Comparison of ENCODE assay signal across 25 cellular contexts in genomic region chr1:31535561-31535960, GRCh38. TPM values are rescaled to one million over a fixed set of nuclear protein-coding genes. Genes with fewer than 3 reads are reported as not detected.
DNase-seq lines count a peak whose midpoint lies in the region; ATAC-seq and TF ChIP-seq lines count a peak whose summit lies in the region.
"Had no signal": no experiment of that assay in that cellular context is flagged by ENCODE, and none has a peak within 500 bp of the region (broad histone marks: within the 10 kb centered on the region; RNA-seq: fewer than 3 reads in every experiment).

No MANE protein-coding gene starts in this region.

- H3K27me3 Mint-ChIP-seq in CD8-positive, alpha-beta T cell (ENCODE audit: low read depth) = peaks cover 11% of the 10 kb centered on the region
- H3K27me3 Mint-ChIP-seq in GM23338 (ENCODE audit: insufficient read depth, low read depth, poor library complexity) = peaks cover 2% of the 10 kb centered on the region

- H4K20me1 ChIP-seq in GM23338 (replicated peaks; ENCODE audit: insufficient read depth) = no peaks in the 10 kb centered on the region

- no peak overlapping the region for H3K4me3 ChIP-seq in CD8-positive, alpha-beta T cell (ENCODE audit: low read depth, low read length)
- H3K4me3 ChIP-seq in GM23338 (no peak overlapping the region), colonic mucosa (no peak overlapping the region)
- H3K4me3 ChIP-seq: left ventricle myocardium inferior, Peyer's patch, sigmoid colon, SK-N-MC had no signal

- no peak for DNase-seq in CD8-positive, alpha-beta T cell
- DNase-seq in GM23338 (ENCODE audit: low spot score) (no peak), colonic mucosa (no peak), putamen (ENCODE audit: low spot score) (peak; percentile 2), HCEC 1CT (no peak), NCI-H2107 (lab: John Stamatoyannopoulos, UW) (no peak)
- no peak for DNase-seq in stimulated activated CD4-positive, alpha-beta T cell treated with anti-CD3 and anti-CD28 coated beads, Interleukin-4, amount 100 ng/mL, for 4 hours
- DNase-seq: activated T-cell treated with anti-CD3 and anti-CD28 coated beads, Interleukin-2, amount 50 U/mL, for 4 hours; aorta; central memory CD4-positive, alpha-beta T cell; DND-41; IMR-90; left ventricle myocardium inferior; midbrain; NCI-H1417 treated with DMSO at 0.1 percent for 48 hours; NCI-H510A treated with DMSO at 0.1 percent for 48 hours; NK-92 treated with Interleukin-12 subunit alpha and Interleukin-12 subunit beta, amount 100 ng/mL, for 24 hours; Peyer's patch; posterior cingulate gyrus; sigmoid colon had no signal

- H3F3A ChIP-seq in GM23338 (replicated peaks; ENCODE audit: low read depth) = no peaks in the 10 kb centered on the region

- peak overlapping the region in 1 of 2 donors; percentile 88 for H3K9ac ChIP-seq in colonic mucosa (ENCODE audit: low read depth in 2 of 2, low read length in 2 of 2)

- no peak for ATAC-seq in CD8-positive, alpha-beta T cell
- ATAC-seq in GM23338 = no peak
- ATAC-seq: WTC11 had no signal

- H3K4me1 ChIP-seq in CD8-positive, alpha-beta T cell (ENCODE audit: insufficient read depth, low read length) = peaks cover 11% of the 10 kb centered on the region
- peaks cover 8% of the 10 kb centered on the region for H3K4me1 ChIP-seq in GM23338 (ENCODE audit: insufficient read depth)
- no peaks in the 10 kb centered on the region for H3K4me1 ChIP-seq in colonic mucosa

- CTCF ChIA-PET in CD8-positive, alpha-beta T cell (lab: Charles Lee) = interaction anchor here (0.7 to 1.0 kb wide), 2 partner anchors 14 to 140 kb away, joined by 3 read pairs; no protein-coding TSS in a partner anchor

- H3K27ac Mint-ChIP-seq in CD8-positive, alpha-beta T cell = no peak overlapping the region
- no peak overlapping the region for H3K27ac Mint-ChIP-seq in GM23338
- H3K27ac Mint-ChIP-seq: activated naive CD4-positive, alpha-beta T cell treated with anti-CD3 and anti-CD28 coated beads for 36 hours; WTC11 had no signal

- H3K9me2 ChIP-seq in GM23338 (ENCODE audit: insufficient read depth) = no peaks in the 10 kb centered on the region

- H3K79me2 ChIP-seq in GM23338 (replicated peaks; ENCODE audit: insufficient read depth) = no peaks in the 10 kb centered on the region

- intact Hi-C loops in CD8-positive, alpha-beta T cell (cut with DNase I, micrococcal nuclease) = no loop called here
- intact Hi-C loops in colonic mucosa (cut with DNase I) = no loop called here

- no peaks in the 10 kb centered on the region for H3K9me3 Mint-ChIP-seq in CD8-positive, alpha-beta T cell
- H3K9me3 Mint-ChIP-seq in GM23338 = no peaks in the 10 kb centered on the region
- H3K9me3 Mint-ChIP-seq: activated naive CD4-positive, alpha-beta T cell treated with anti-CD3 and anti-CD28 coated beads for 36 hours; activated T-cell treated with anti-CD3 and anti-CD28 coated beads, Interleukin-2, amount 50 U/mL, for 4 hours; WTC11 had no signal

- H3K36me3 Mint-ChIP-seq in CD8-positive, alpha-beta T cell = no peaks in the 10 kb centered on the region
- H3K36me3 Mint-ChIP-seq in GM23338 (ENCODE audit: low read depth) = no peaks in the 10 kb centered on the region
- H3K36me3 Mint-ChIP-seq: WTC11 had no signal

- H3K27ac ChIP-seq in CD8-positive, alpha-beta T cell (ENCODE audit: low read depth, low read length) = no peak overlapping the region
- no peak overlapping the region for H3K27ac ChIP-seq in GM23338 (ENCODE audit: low read depth)
- H3K27ac ChIP-seq in colonic mucosa = peak overlapping the region; percentile 51
- H3K27ac ChIP-seq: epithelial cell of prostate, left ventricle myocardium inferior, sigmoid colon, SK-N-MC had no signal

- peak overlapping the region; percentile 51 for H3K4me3 Mint-ChIP-seq in CD8-positive, alpha-beta T cell
- H3K4me3 Mint-ChIP-seq in GM23338 = no peak overlapping the region
- H3K4me3 Mint-ChIP-seq: activated T-cell treated with anti-CD3 and anti-CD28 coated beads, Interleukin-2, amount 50 U/mL, for 4 hours; neural crest cell; WTC11 had no signal

- no peaks in the 10 kb centered on the region for H3K9me3 ChIP-seq in CD8-positive, alpha-beta T cell (ENCODE audit: low read length)
- H3K9me3 ChIP-seq in colonic mucosa = no peaks in the 10 kb centered on the region
- H3K9me3 ChIP-seq: left ventricle myocardium inferior, Peyer's patch, sigmoid colon had no signal

- H3K36me3 ChIP-seq in CD8-positive, alpha-beta T cell (ENCODE audit: insufficient read depth, low read length) = no peaks in the 10 kb centered on the region
- H3K36me3 ChIP-seq in GM23338 (ENCODE audit: insufficient read depth) (no peaks in the 10 kb centered on the region), colonic mucosa (no peaks in the 10 kb centered on the region)
- H3K36me3 ChIP-seq: left ventricle myocardium inferior, Peyer's patch, sigmoid colon had no signal

- H3K27me3 ChIP-seq in CD8-positive, alpha-beta T cell (ENCODE audit: insufficient read depth, low read length) = no peaks in the 10 kb centered on the region
- no peaks in the 10 kb centered on the region for H3K27me3 ChIP-seq in GM23338 (ENCODE audit: insufficient read depth)
- H3K27me3 ChIP-seq in colonic mucosa = no peaks in the 10 kb centered on the region
- H3K27me3 ChIP-seq: Peyer's patch, sigmoid colon had no signal

- peaks cover 14% of the 10 kb centered on the region for H3K4me1 Mint-ChIP-seq in CD8-positive, alpha-beta T cell (ENCODE audit: low read depth)
- peaks cover 4% of the 10 kb centered on the region; the same call in 2 of the 3 replicates for H3K4me1 Mint-ChIP-seq in GM23338
- H3K4me1 Mint-ChIP-seq: neural crest cell had no signal

- no peak overlapping the region for H3K4me2 ChIP-seq in GM23338

- POLR2A ChIA-PET in CD8-positive, alpha-beta T cell (lab: Charles Lee) = no interaction called here

- H2AFZ ChIP-seq in GM23338 = peak overlapping the region; percentile 63; the same call in 1 of the 2 replicates

- no peak for TF ChIP-seq CTCF in CD8-positive, alpha-beta T cell (IDR thresholded peaks at IDR 0.05)
- TF ChIP-seq CTCF in GM23338 (conservative IDR thresholded peaks at IDR 0.05; ENCODE audit: low read depth in 2 of 2) = no peak
- TF ChIP-seq CTCF in colonic mucosa (IDR thresholded peaks at IDR 0.05) = no peak

TF ChIP-seq in GM23338, 12 proteins besides CTCF, POLR2A, EP300 and RAD21 (continues in another document):
- TF ChIP-seq EZH2phosphoT487 (IDR thresholded peaks at IDR 0.05; ENCODE audit: unreplicated experiment) (no peak), EZH2 (IDR thresholded peaks at IDR 0.05; ENCODE audit: low read depth, unreplicated experiment) (no peak), CREB1 (CRISPR knock-in tag; IDR thresholded peaks at IDR 0.05; ENCODE audit: low read depth) (no peak)

RNA-seq across cellular contexts. Expression of gene TINAGL1, which starts 40.8 kb away (rescaled TPM):
- not detected for total RNA-seq in CD8-positive, alpha-beta T cell
- 15.8 and 20.4 TPM in 2 replicates for total RNA-seq in GM23338 (2014; rRNA removed; shearing (Covaris generic))
- 6.2 and 6.8 TPM in 2 replicates for polyA plus RNA-seq in GM23338 (2016; fragmentation: Nextera tagmentation; extraction: Ambion mirVana)
- 100 to 1,000 TPM; 116 to 130 TPM for total RNA-seq in colonic mucosa
- total RNA-seq: activated naive CD4-positive, alpha-beta T cell treated with anti-CD3 and anti-CD28 coated beads for 36 hours; neural crest cell had no signal

Comparison
In these comparisons a context has a peak if more than half of its experiments do, and no peak if none do; other contexts are left out.
1. RNA of gene TINAGL1, which starts 40.8 kb away (total RNA-seq): 116 to 130 TPM in colonic mucosa and 15.8 to 20.4 TPM in GM23338; not detected in CD8-positive, alpha-beta T cell; every median in the first group is over 10 times any median in the second.